ENCODE assay signal across 9 cellular contexts in the genomic region with DNA sequence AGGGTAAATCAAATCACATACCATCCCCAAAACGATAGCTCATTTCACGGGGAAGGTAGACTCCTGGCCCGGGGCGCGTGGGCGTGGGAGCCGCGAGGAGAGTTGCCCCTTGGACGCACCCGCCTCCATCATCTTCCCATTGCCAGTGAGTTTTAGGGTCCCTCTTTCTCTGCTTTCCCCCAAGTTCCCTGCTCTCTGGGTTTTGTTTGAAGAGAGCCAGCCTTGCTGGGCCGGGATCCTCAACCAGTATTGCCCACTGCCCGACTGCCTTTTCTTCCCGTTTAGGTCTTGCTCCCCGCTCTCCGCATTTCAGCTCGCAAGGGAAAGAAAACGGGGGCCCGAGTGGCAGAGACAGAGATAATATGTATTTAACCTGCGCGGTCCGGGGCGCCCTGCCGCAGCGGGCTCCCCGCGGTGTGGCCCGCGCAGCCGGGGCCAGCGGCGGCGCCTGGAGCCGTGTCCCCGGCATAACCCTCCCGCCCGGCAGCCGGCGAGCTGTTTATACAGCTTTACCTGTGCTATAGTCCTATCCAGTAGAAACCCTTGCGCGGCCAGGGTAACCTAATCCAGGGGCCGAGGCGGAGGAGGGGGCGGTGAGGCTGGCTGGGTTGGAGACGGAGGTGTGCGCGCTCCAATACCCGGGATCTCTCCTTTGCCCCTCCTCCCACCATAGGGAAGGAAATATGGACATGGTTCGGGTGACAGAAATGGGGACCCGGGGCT. TPM values are rescaled to one million over a fixed set of nuclear protein-coding genes. Genes with fewer than 3 reads are reported as not detected.
DNase-seq lines count a peak whose midpoint lies in the region; TF ChIP-seq lines count a peak whose summit lies in the region.
"Had no signal": no experiment of that assay in that cellular context is flagged by ENCODE, and none has a peak within 500 bp of the region (broad histone marks: within the 10 kb centered on the region; RNA-seq: fewer than 3 reads in every experiment).

No MANE protein-coding gene starts in this region.

- H3K4me3 Mint-ChIP-seq in T-helper 2 cell treated with Interferon-gamma antibody and Interleukin-4, amounts not matched to agents 5 μg/mL and 100 μg/mL, for 36 hours, result peak overlapping the region; percentile 82

- H3K9me3 Mint-ChIP-seq in T-helper 2 cell treated with Interferon-gamma antibody and Interleukin-4, amounts not matched to agents 5 μg/mL and 100 μg/mL, for 36 hours, result no peaks in the 10 kb centered on the region

- TF ChIP-seq POLR2A in adrenal gland (IDR thresholded peaks at IDR 0.05), result no peak

- peak overlapping the region; percentile 32 for H3K4me3 ChIP-seq in iPS-15b (ENCODE audit: low read depth, low read length)
- H3K4me3 ChIP-seq in adrenal gland, result peak overlapping the region in 1 of 4 donors; percentile 39

- peak; percentile 67 for DNase-seq in T-helper 2 cell treated with Interferon-gamma antibody and Interleukin-4, amounts not matched to agents 5 μg/mL and 100 μg/mL, for 36 hours (ENCODE audit: low spot score)
- DNase-seq in T-helper 2 cell (no peak), SK-N-DZ (ENCODE audit: low spot score) (peak; percentile 63), adrenal gland (no peak), NCI-H82 (lab: John Stamatoyannopoulos, UW) (no peak), putamen (ENCODE audit: low spot score) (no peak)
- DNase-seq in stimulated activated CD8-positive, alpha-beta memory T cell treated with anti-CD3 and anti-CD28 coated beads, Interleukin-4, amount 100 ng/mL, for 48 hours, result peak; percentile 68
- DNase-seq: NCI-H1694 had no signal

- TF ChIP-seq CTCF in adrenal gland (IDR thresholded peaks at IDR 0.05), result no peak

- intact Hi-C loops in adrenal gland (cut with DNase I), result no loop called here

- H3K36me3 Mint-ChIP-seq in T-helper 2 cell treated with Interferon-gamma antibody and Interleukin-4, amounts not matched to agents 5 μg/mL and 100 μg/mL, for 36 hours (ENCODE audit: low read depth), result peaks cover 25% of the 10 kb centered on the region

- H3K9me3 ChIP-seq in iPS-15b (ENCODE audit: control insufficient read depth, insufficient read depth, low read length), result no peaks in the 10 kb centered on the region
- no peaks in the 10 kb centered on the region for H3K9me3 ChIP-seq in adrenal gland (replicated peaks in 1 of 3)

- H3K9ac ChIP-seq in iPS-15b (ENCODE audit: low read depth, low read length), result no peak overlapping the region

- H3K27me3 ChIP-seq in iPS-15b (ENCODE audit: control insufficient read depth, insufficient read depth, low read length), result peaks cover 88% of the 10 kb centered on the region
- peaks cover 85% of the 10 kb centered on the region for H3K27me3 ChIP-seq in adrenal gland

- H3K27ac Mint-ChIP-seq in T-helper 2 cell treated with Interferon-gamma antibody and Interleukin-4, amounts not matched to agents 5 μg/mL and 100 μg/mL, for 36 hours, result peak overlapping the region; percentile 94

- H3K4me1 ChIP-seq in iPS-15b (ENCODE audit: control insufficient read depth, insufficient read depth, low read length) (peaks cover 10% of the 10 kb centered on the region), adrenal gland (replicated peaks in 1 of 2) (peaks cover 26 to 42% of the 10 kb centered on the region in 2 donors)

- peaks cover 46% of the 10 kb centered on the region for H3K4me1 Mint-ChIP-seq in T-helper 2 cell treated with Interferon-gamma antibody and Interleukin-4, amounts not matched to agents 5 μg/mL and 100 μg/mL, for 36 hours (ENCODE audit: low read depth)

- 6 to 8% (median 7%) methylated on average over 26 to 49 of the region's 49 CpGs for WGBS in adrenal gland, 4 donors

- H3K27me3 Mint-ChIP-seq in T-helper 2 cell treated with Interferon-gamma antibody and Interleukin-4, amounts not matched to agents 5 μg/mL and 100 μg/mL, for 36 hours (ENCODE audit: low read depth), result peaks cover 22% of the 10 kb centered on the region

- H3K36me3 ChIP-seq in iPS-15b (ENCODE audit: control insufficient read depth, insufficient read depth, low read length), result no peaks in the 10 kb centered on the region
- no peaks in the 10 kb centered on the region for H3K36me3 ChIP-seq in adrenal gland (replicated peaks in 1 of 2)

- H3K27ac ChIP-seq in adrenal gland, result peak overlapping the region in 1 of 5 donors; percentile 71

RNA-seq across cellular contexts. Expression of a gene that starts 5.2 kb away (rescaled TPM):
- polyA plus RNA-seq in SK-N-DZ (2014; cell fraction: cytosol; rRNA removed), result 61.7 and 63.5 TPM in 2 replicates
- polyA plus RNA-seq in SK-N-DZ (2014; cell fraction: nucleus; rRNA removed), result 52.1 and 84.8 TPM in 2 replicates
- total RNA-seq in adrenal gland, result 1 to 10 TPM; 1.8 to 7.7 (median 4.7) TPM
- polyA plus RNA-seq in adrenal gland, result 10 to 100 TPM in 1 of 3 donors, 1 to 10 TPM in 2; 4.0 to 11.6 (median 5.4) TPM

Comparison
In these comparisons a context has a peak if more than half of its experiments do, and no peak if none do; other contexts are left out.
1. DNase-seq: peak in T-helper 2 cell treated with Interferon-gamma antibody and Interleukin-4, amounts not matched to agents 5 μg/mL and 100 μg/mL, for 36 hours (single experiment), SK-N-DZ (single experiment) and stimulated activated CD8-positive, alpha-beta memory T cell treated with anti-CD3 and anti-CD28 coated beads, Interleukin-4, amount 100 ng/mL, for 48 hours (single experiment); none in T-helper 2 cell (0 of 5), adrenal gland (0 of 7), NCI-H82 (single experiment) and putamen (single experiment).